18 cellular contexts compared by ENCODE assay signal in the genomic region with DNA sequence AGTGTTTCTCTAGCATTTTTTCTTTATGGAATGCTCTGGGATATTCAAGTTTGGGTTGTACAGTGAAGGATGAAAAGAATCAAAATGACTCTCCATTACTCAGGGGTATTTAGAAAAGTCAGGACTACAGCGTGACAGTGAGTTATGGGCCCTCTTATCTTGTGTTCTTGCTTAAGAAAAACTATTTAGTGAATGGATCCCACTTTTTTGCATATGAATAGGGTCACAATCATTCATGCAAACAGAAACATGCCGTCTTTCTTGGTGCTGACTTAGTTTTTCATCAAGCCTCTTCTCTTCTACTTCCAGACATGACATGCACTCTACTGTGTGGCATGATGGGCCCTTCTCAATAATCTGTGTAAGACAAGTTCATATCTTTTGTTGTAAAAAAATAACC.
DNase-seq lines count a peak whose midpoint lies in the region; ATAC-seq and TF ChIP-seq lines count a peak whose summit lies in the region.
"Had no signal": no experiment of that assay in that cellular context is flagged by ENCODE, and none has a peak within 500 bp of the region (broad histone marks: within the 10 kb centered on the region; RNA-seq: fewer than 3 reads in every experiment).

No MANE protein-coding gene starts in this region.

- H3K4me3 Mint-ChIP-seq in endodermal cell (no peak overlapping the region), neural progenitor cell (no peak overlapping the region)
- H3K4me3 Mint-ChIP-seq in stimulated activated effector memory CD8-positive, alpha-beta T cell treated with anti-CD3 and anti-CD28 coated beads, Interleukin-12 subunit alpha, Interleukin-12 subunit beta, amount 100 ng/mL, for 72 hours = no peak overlapping the region
- H3K4me3 Mint-ChIP-seq: CD14-positive monocyte; CD8-positive, alpha-beta T cell had no signal

- H3K9ac ChIP-seq in HUES6 (ENCODE audit: low read length) (peak overlapping the region; percentile 50), endodermal cell (ENCODE audit: extremely low read depth, low read length, poor library complexity, severe bottlenecking) (no peak overlapping the region), neural progenitor cell (no peak overlapping the region)

- TF ChIP-seq CTCF in endodermal cell (conservative IDR thresholded peaks at IDR 0.05) (no peak), neural progenitor cell (IDR thresholded peaks at IDR 0.05) (no peak)

- H2AFZ ChIP-seq in neural progenitor cell (replicated peaks) = peak overlapping the region; percentile 38

- H3F3A ChIP-seq in neural progenitor cell (ENCODE audit: low read depth) = no peaks in the 10 kb centered on the region

- H3K27ac Mint-ChIP-seq in endodermal cell (peak overlapping the region; percentile 31), neural progenitor cell (no peak overlapping the region)
- no peak overlapping the region for H3K27ac Mint-ChIP-seq in stimulated activated effector memory CD8-positive, alpha-beta T cell treated with anti-CD3 and anti-CD28 coated beads, Interleukin-12 subunit alpha, Interleukin-12 subunit beta, amount 100 ng/mL, for 72 hours
- H3K27ac Mint-ChIP-seq: CD14-positive monocyte; CD8-positive, alpha-beta T cell had no signal

- H3K9me3 ChIP-seq in HUES6 (ENCODE audit: control insufficient read depth, insufficient read depth, low read depth, low read length) (no peaks in the 10 kb centered on the region; the same call in 1 of the 2 replicates), endodermal cell (ENCODE audit: control insufficient read depth, low read length) (no peaks in the 10 kb centered on the region), neural progenitor cell (ENCODE audit: low read depth) (no peaks in the 10 kb centered on the region)

- H3K27ac ChIP-seq in HUES6 (ENCODE audit: low read depth, low read length) (peak overlapping the region; percentile 88), endodermal cell (ENCODE audit: low read depth, low read length) (no peak overlapping the region), neural progenitor cell (no peak overlapping the region)
- H3K27ac ChIP-seq: 22Rv1 had no signal

- peaks cover 1% of the 10 kb centered on the region for H3K36me3 Mint-ChIP-seq in endodermal cell (ENCODE audit: low read depth)
- no peaks in the 10 kb centered on the region for H3K36me3 Mint-ChIP-seq in neural progenitor cell
- H3K36me3 Mint-ChIP-seq in stimulated activated effector memory CD8-positive, alpha-beta T cell treated with anti-CD3 and anti-CD28 coated beads, Interleukin-12 subunit alpha, Interleukin-12 subunit beta, amount 100 ng/mL, for 72 hours = no peaks in the 10 kb centered on the region
- H3K36me3 Mint-ChIP-seq: CD14-positive monocyte; CD8-positive, alpha-beta T cell had no signal

- H3K27me3 ChIP-seq in HUES6 (ENCODE audit: control insufficient read depth, insufficient read depth, low read length) (no peaks in the 10 kb centered on the region), endodermal cell (ENCODE audit: control insufficient read depth, insufficient read depth, low read length, poor library complexity, severe bottlenecking) (no peaks in the 10 kb centered on the region), neural progenitor cell (no peaks in the 10 kb centered on the region)

- no peak overlapping the region for H3K4me2 ChIP-seq in neural progenitor cell

- no peak for ATAC-seq in stimulated activated effector memory CD8-positive, alpha-beta T cell treated with anti-CD3 and anti-CD28 coated beads, Interleukin-12 subunit alpha, Interleukin-12 subunit beta, amount 100 ng/mL, for 72 hours
- ATAC-seq: CD8-positive, alpha-beta T cell; K562 had no signal

- H3K36me3 ChIP-seq in HUES6 (ENCODE audit: control insufficient read depth, insufficient read depth, low read length) (peaks cover 10% of the 10 kb centered on the region; the same call in 1 of the 2 replicates), endodermal cell (ENCODE audit: control insufficient read depth, insufficient read depth, low read length) (no peaks in the 10 kb centered on the region), neural progenitor cell (no peaks in the 10 kb centered on the region)

- H3K9me3 Mint-ChIP-seq in endodermal cell = peaks cover 15% of the 10 kb centered on the region
- H3K9me3 Mint-ChIP-seq in neural progenitor cell = peaks cover 9% of the 10 kb centered on the region
- peaks cover 12% of the 10 kb centered on the region for H3K9me3 Mint-ChIP-seq in stimulated activated effector memory CD8-positive, alpha-beta T cell treated with anti-CD3 and anti-CD28 coated beads, Interleukin-12 subunit alpha, Interleukin-12 subunit beta, amount 100 ng/mL, for 72 hours

- peaks cover 28% of the 10 kb centered on the region for H3K4me1 Mint-ChIP-seq in endodermal cell
- peaks cover 5% of the 10 kb centered on the region for H3K4me1 Mint-ChIP-seq in neural progenitor cell
- H3K4me1 Mint-ChIP-seq in stimulated activated effector memory CD8-positive, alpha-beta T cell treated with anti-CD3 and anti-CD28 coated beads, Interleukin-12 subunit alpha, Interleukin-12 subunit beta, amount 100 ng/mL, for 72 hours = no peaks in the 10 kb centered on the region
- H3K4me1 Mint-ChIP-seq: CD14-positive monocyte had no signal

- DNase-seq in ELF-1 (ENCODE audit: low read depth, low spot score) (peak; percentile 15), endodermal cell (no peak), neural progenitor cell (ENCODE audit: low spot score) (no peak), hippocampal formation (lab: John Stamatoyannopoulos, UW) (no peak), GDM1 (lab: John Stamatoyannopoulos, UW) (no peak)
- no peak for DNase-seq in stimulated activated effector memory CD8-positive, alpha-beta T cell treated with anti-CD3 and anti-CD28 coated beads, Interleukin-12 subunit alpha, Interleukin-12 subunit beta, amount 100 ng/mL, for 72 hours (ENCODE audit: low spot score in 2 of 2)
- no peak for DNase-seq in activated T-cell treated with anti-CD3 and anti-CD28 coated beads, Interleukin-2, amount 50 U/mL, for 1 hour
- DNase-seq: CD8-positive, alpha-beta T cell; COR-L47; DMS153; DMS79 treated with DMSO at 0.1 percent for 48 hours; EL; GF-D8; H7 had no signal

- H3K4me1 ChIP-seq in HUES6 (ENCODE audit: control insufficient read depth, insufficient read depth, low read length) (peaks cover 36% of the 10 kb centered on the region), endodermal cell (ENCODE audit: control insufficient read depth, insufficient read depth, low read length) (peaks cover 15% of the 10 kb centered on the region), neural progenitor cell (no peaks in the 10 kb centered on the region)

- H3K4me3 ChIP-seq in HUES6 (ENCODE audit: low read depth, low read length) (peak overlapping the region; percentile 27; the same call in 1 of the 2 replicates), endodermal cell (ENCODE audit: low read length) (no peak overlapping the region), neural progenitor cell (no peak overlapping the region)
- H3K4me3 ChIP-seq: K562 had no signal

- no peaks in the 10 kb centered on the region for H4K20me1 ChIP-seq in neural progenitor cell (ENCODE audit: low read depth)

- H3K79me2 ChIP-seq in neural progenitor cell (ENCODE audit: low read depth) = no peaks in the 10 kb centered on the region

- WGBS in endodermal cell (ENCODE audit: insufficient coverage in 1 of 2, insufficient read length in 1 of 2), 2 experiments = 66 to 85% methylated on average over 2 of the region's 2 CpGs

- H3K27me3 Mint-ChIP-seq in endodermal cell (ENCODE audit: insufficient read depth) = no peaks in the 10 kb centered on the region
- H3K27me3 Mint-ChIP-seq in neural progenitor cell (ENCODE audit: insufficient read depth, low read depth) = peaks cover 2% of the 10 kb centered on the region
